ENCODE assay signal across 28 cellular contexts in the genomic region with DNA sequence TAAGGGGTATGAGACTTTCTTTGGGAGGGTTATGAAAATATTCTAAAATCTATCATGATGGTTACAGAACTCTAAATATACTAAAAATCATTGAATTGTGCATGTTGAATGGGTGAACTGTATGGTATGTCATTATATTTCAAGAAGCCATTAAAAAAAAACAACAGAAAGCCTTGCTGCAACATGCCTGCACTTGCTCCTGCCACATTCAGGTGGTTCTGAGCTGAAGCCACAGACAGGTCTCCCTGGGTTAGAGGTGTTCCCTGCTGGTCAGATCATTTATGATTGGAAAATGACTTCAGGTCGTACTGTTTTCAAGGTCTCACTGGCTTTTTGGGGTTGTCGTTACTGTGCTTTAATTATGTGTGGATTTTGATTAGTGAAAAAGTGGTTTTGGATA. TPM values are rescaled to one million over a fixed set of nuclear protein-coding genes. Genes with fewer than 3 reads are reported as not detected.
DNase-seq lines count a peak whose midpoint lies in the region; ATAC-seq, FAIRE-seq and TF ChIP-seq lines count a peak whose summit lies in the region.
"Had no signal": no experiment of that assay in that cellular context is flagged by ENCODE, and none has a peak within 500 bp of the region (broad histone marks: within the 10 kb centered on the region; RNA-seq: fewer than 3 reads in every experiment).

No MANE protein-coding gene starts in this region.

- no peaks in the 10 kb centered on the region for H3K36me3 ChIP-seq in breast epithelium
- no peaks in the 10 kb centered on the region for H3K36me3 ChIP-seq in keratinocyte (ENCODE audit: control insufficient read depth in 2 of 2, extremely low read depth in 1 of 2, insufficient read depth in 2 of 2, low read length in 2 of 2)
- no peaks in the 10 kb centered on the region for H3K36me3 ChIP-seq in neuronal stem cell (replicated peaks in 1 of 2; ENCODE audit: control insufficient read depth in 2 of 2, insufficient read depth in 2 of 2, low read length in 2 of 2)
- peaks cover 11% of the 10 kb centered on the region for H3K36me3 ChIP-seq in upper lobe of right lung
- H3K36me3 ChIP-seq: BLaER1 treated with 17β-estradiol and CSF1 and Interleukin-3, amounts not matched to agents 10 nM and 100 nM; Peyer's patch had no signal

- H3K4me1 ChIP-seq in breast epithelium (peaks cover 0 to 5% of the 10 kb centered on the region in 2 donors), keratinocyte (ENCODE audit: control insufficient read depth, extremely low read depth, insufficient read depth, low read length) (peaks cover 4% of the 10 kb centered on the region), neuronal stem cell (ENCODE audit: control insufficient read depth in 2 of 2, insufficient read depth in 1 of 2, low read depth in 1 of 2, low read length in 2 of 2) (peaks cover 0 to 8% of the 10 kb centered on the region in 2 donors), upper lobe of right lung (no peaks in the 10 kb centered on the region)
- H3K4me1 ChIP-seq: A549, Peyer's patch had no signal

- H3K27ac ChIP-seq in breast epithelium (no peak overlapping the region), RWPE1 (no peak overlapping the region), keratinocyte (ENCODE audit: control insufficient read depth, insufficient read depth, low read length) (no peak overlapping the region), neuronal stem cell (replicated peaks; ENCODE audit: low read length) (no peak overlapping the region), upper lobe of right lung (no peak overlapping the region)
- H3K27ac ChIP-seq: A549; BLaER1 treated with 17β-estradiol and CSF1 and Interleukin-3, amounts not matched to agents 10 nM and 100 nM; Peyer's patch had no signal

- H3K4me3 ChIP-seq in breast epithelium (no peak overlapping the region), keratinocyte (ENCODE audit: control insufficient read depth in 2 of 3, extremely low read depth in 1 of 3, insufficient read depth in 2 of 3, low read depth in 1 of 3, low read length in 3 of 3) (no peak overlapping the region), neuronal stem cell (ENCODE audit: low read length in 2 of 2) (no peak overlapping the region), upper lobe of right lung (no peak overlapping the region)
- H3K4me3 ChIP-seq: A549; BLaER1 treated with 17β-estradiol and CSF1 and Interleukin-3, amounts not matched to agents 10 nM and 100 nM; GM12878; GM23338; Peyer's patch had no signal

- ATAC-seq in upper lobe of right lung, result no peak
- ATAC-seq: A549, GM12878, GM23338, HepG2 had no signal

- POLR2A ChIA-PET in MCF 10A (lab: Yijun Ruan, JAX), result interaction anchor here (0.6 to 1.1 kb wide), 5 partner anchors 12 to 1215 kb away, joined by 3 to 5 read pairs (median 4); no protein-coding TSS in a partner anchor
- POLR2A ChIA-PET in RWPE1 (lab: Yijun Ruan, JAX; ENCODE audit: low non-redundant PET), result no interaction called here

- CTCF ChIA-PET in MCF 10A (lab: Yijun Ruan, JAX), result interaction anchor here (0.6 kb wide), 1 partner anchor 15 kb away, joined by 3 read pairs; no protein-coding TSS in a partner anchor
- CTCF ChIA-PET in RWPE1 (lab: Yijun Ruan, JAX), result interaction anchor here (0.6 kb wide), 1 partner anchor 12 kb away, joined by 4 read pairs; no protein-coding TSS in a partner anchor

- H3K4me2 ChIP-seq in keratinocyte (ENCODE audit: control insufficient read depth, extremely low read depth, insufficient read depth, low read depth, low read length), result peak overlapping the region; percentile 13
- H3K4me2 ChIP-seq in neuronal stem cell (ENCODE audit: insufficient read depth, low read length, poor library complexity, severe bottlenecking), result no peak overlapping the region
- H3K4me2 ChIP-seq: A549; BLaER1 treated with 17β-estradiol and CSF1 and Interleukin-3, amounts not matched to agents 10 nM and 100 nM; GM23338; SK-N-SH had no signal

- WGBS in neuronal stem cell (ENCODE audit: extremely low coverage in 2 of 2, insufficient read length in 2 of 2, insufficient replicate concordance in 1 of 2), 2 donors, result no CpG with 5 or more reads among the region's 2 CpGs

- no peaks in the 10 kb centered on the region for H3K9me3 Mint-ChIP-seq in MCF 10A (ENCODE audit: unreplicated experiment)
- H3K9me3 Mint-ChIP-seq: CD4-positive, alpha-beta T cell; GM23338; H9 had no signal

- no peak overlapping the region for H2AK5ac ChIP-seq in neuronal stem cell (ENCODE audit: low read depth, low read length)

- H3K27me3 ChIP-seq in breast epithelium (no peaks in the 10 kb centered on the region), keratinocyte (ENCODE audit: control insufficient read depth, extremely low read depth, insufficient read depth, low read length) (no peaks in the 10 kb centered on the region), neuronal stem cell (ENCODE audit: control insufficient read depth in 3 of 3, insufficient read depth in 3 of 3, low read depth in 1 of 3, low read length in 3 of 3) (peaks cover 0 to 6% (median 0%) of the 10 kb centered on the region in 3 experiments), upper lobe of right lung (no peaks in the 10 kb centered on the region)
- H3K27me3 ChIP-seq: BLaER1 treated with 17β-estradiol and CSF1 and Interleukin-3, amounts not matched to agents 10 nM and 100 nM; Peyer's patch had no signal

- H2AFZ ChIP-seq in keratinocyte (ENCODE audit: control insufficient read depth, low read length) (no peak overlapping the region), neuronal stem cell (ENCODE audit: low read length) (no peak overlapping the region)
- H2AFZ ChIP-seq: GM23338 had no signal

- TF ChIP-seq CTCF in MCF 10A (IDR thresholded peaks at IDR 0.05; ENCODE audit: unreplicated experiment) (no peak), breast epithelium (IDR thresholded peaks at IDR 0.05) (no peak), RWPE1 (conservative IDR thresholded peaks at IDR 0.05; ENCODE audit: low read depth) (no peak), keratinocyte (optimal IDR thresholded peaks at IDR 0.05 in 1 of 3, IDR thresholded peaks at IDR 0.05 in 1 of 3, conservative IDR thresholded peaks at IDR 0.05 in 1 of 3; ENCODE audit: extremely low read depth in 1 of 3, insufficient read depth in 2 of 3, low read length in 3 of 3) (no peak), upper lobe of right lung (IDR thresholded peaks at IDR 0.05) (no peak)

- no peak for FAIRE-seq in keratinocyte (lab: Jason Lieb, UNC)
- FAIRE-seq: A549, D721Med, GM12878, HepG2 had no signal

- H4K91ac ChIP-seq in neuronal stem cell (ENCODE audit: low read depth, low read length, poor library complexity), result no peak overlapping the region

- H3K9me3 ChIP-seq in breast epithelium (no peaks in the 10 kb centered on the region), keratinocyte (ENCODE audit: control insufficient read depth, low read depth, low read length) (no peaks in the 10 kb centered on the region), neuronal stem cell (replicated peaks in 1 of 2; ENCODE audit: control insufficient read depth in 2 of 2, insufficient read depth in 1 of 2, low read depth in 1 of 2, low read length in 2 of 2) (no peaks in the 10 kb centered on the region), upper lobe of right lung (no peaks in the 10 kb centered on the region)
- H3K9me3 ChIP-seq: A549; BLaER1 treated with 17β-estradiol and CSF1 and Interleukin-3, amounts not matched to agents 10 nM and 100 nM; Peyer's patch; SK-N-SH had no signal

- no peaks in the 10 kb centered on the region for H3K36me3 Mint-ChIP-seq in MCF 10A (ENCODE audit: insufficient read depth, unreplicated experiment)

- intact Hi-C loops in MCF 10A (cut with micrococcal nuclease), result no loop called here
- intact Hi-C loops in breast epithelium (cut with DNase I; ENCODE audit: low total_unique reads), result no loop called here
- intact Hi-C loops in upper lobe of right lung (cut with DNase I), result no loop called here

- H3K9ac ChIP-seq in keratinocyte (ENCODE audit: control insufficient read depth, extremely low read depth, insufficient read depth, low read length) (no peak overlapping the region), neuronal stem cell (ENCODE audit: low read depth, low read length, poor library complexity) (no peak overlapping the region)
- H3K9ac ChIP-seq: BLaER1 treated with 17β-estradiol and CSF1 and Interleukin-3, amounts not matched to agents 10 nM and 100 nM; SK-N-SH had no signal

- H3K27me3 Mint-ChIP-seq in MCF 10A (ENCODE audit: insufficient read depth, unreplicated experiment), result no peaks in the 10 kb centered on the region
- H3K27me3 Mint-ChIP-seq: CD4-positive, alpha-beta T cell had no signal

- H2BK5ac ChIP-seq in neuronal stem cell (ENCODE audit: low read length), result no peak overlapping the region

- no peak overlapping the region for H4K8ac ChIP-seq in neuronal stem cell (ENCODE audit: low read depth, low read length)

- no peak overlapping the region for H2BK120ac ChIP-seq in neuronal stem cell (ENCODE audit: low read depth, low read length)

- TF ChIP-seq POLR2A in breast epithelium (IDR thresholded peaks at IDR 0.05), result no peak

- no peak overlapping the region for H3K14ac ChIP-seq in neuronal stem cell (ENCODE audit: low read length)

- no peak overlapping the region for H3K23ac ChIP-seq in neuronal stem cell (ENCODE audit: low read depth, low read length, poor library complexity)

- H3K18ac ChIP-seq in neuronal stem cell (ENCODE audit: low read length), result no peak overlapping the region

- no peak overlapping the region for H2BK12ac ChIP-seq in neuronal stem cell (ENCODE audit: low read length)

- H3K9me1 ChIP-seq in keratinocyte (ENCODE audit: control insufficient read depth, extremely low read depth, insufficient read depth, low read length), result no peaks in the 10 kb centered on the region

- no peak overlapping the region for H3K4me3 Mint-ChIP-seq in MCF 10A (ENCODE audit: unreplicated experiment)
- H3K4me3 Mint-ChIP-seq: CD4-positive, alpha-beta T cell; GM23338; H9 had no signal

- no peak overlapping the region for H3K4ac ChIP-seq in neuronal stem cell (ENCODE audit: low read length)

- H3K4me1 Mint-ChIP-seq in MCF 10A (ENCODE audit: insufficient read depth, unreplicated experiment), result peaks cover 11% of the 10 kb centered on the region

- peak overlapping the region; percentile 66 for H3K27ac Mint-ChIP-seq in MCF 10A (ENCODE audit: low read depth, unreplicated experiment)
- H3K27ac Mint-ChIP-seq: CD4-positive, alpha-beta T cell; GM23338; H9 had no signal

- H2BK15ac ChIP-seq in neuronal stem cell (ENCODE audit: low read length), result no peak overlapping the region

- dilution Hi-C loops in keratinocyte (cut with MboI; ENCODE audit: extremely low pct_ligation_motif_present, low sequenced_read_pairs), result no loop called here

- H3K79me2 ChIP-seq in keratinocyte (ENCODE audit: control insufficient read depth, insufficient read depth, low read length), result no peaks in the 10 kb centered on the region

- H3K79me1 ChIP-seq in neuronal stem cell (ENCODE audit: low read depth, low read length), result no peaks in the 10 kb centered on the region

- no peaks in the 10 kb centered on the region for H4K20me1 ChIP-seq in keratinocyte (ENCODE audit: control insufficient read depth, extremely low read depth, insufficient read depth, low read length)
- H4K20me1 ChIP-seq: BLaER1 treated with 17β-estradiol and CSF1 and Interleukin-3, amounts not matched to agents 10 nM and 100 nM had no signal

- BruUV-seq in MCF 10A (replicated peaks; lab: Mats Ljungman, UMichigan), result no TSS peak

- DNase-seq in MCF 10A (ENCODE audit: unreplicated experiment) (peak; percentile 21), breast epithelium (ENCODE audit: low spot score in 2 of 2) (no peak), RWPE1 (ENCODE audit: low spot score) (peak; percentile 34), keratinocyte (ENCODE audit: low read depth, low spot score) (no peak), neuronal stem cell (ENCODE audit: low spot score) (no peak), upper lobe of right lung (no peak), NCI-H1436 (lab: John Stamatoyannopoulos, UW) (no peak)
- DNase-seq: AML-193; CD4-positive, alpha-beta T cell; DMS79; EL; GDM1; H9; Karpas-422; NCI-H1694; NCI-H2029 treated with DMSO at 0.1 percent for 48 hours; NCI-H446; NCI-H524 treated with DMSO at 0.1 percent for 48 hours; OCI-M1; Peyer's patch; SK-N-SH; SW 1271 had no signal

RNA-seq across cellular contexts. Expression of gene GMPR, which starts 13.3 kb away (rescaled TPM):
- 1.9 and 3.0 TPM in 2 replicates for total RNA-seq in MCF 10A (2022)
- 10 to 100 TPM in 1 of 3 donors, 1 to 10 TPM in 2; 4.3 to 16.4 (median 5.9) TPM for total RNA-seq in breast epithelium
- polyA plus RNA-seq in keratinocyte, result 0.32 to 0.88 TPM (median 0.50 TPM) in 3 replicates
- polyA plus RNA-seq in keratinocyte (2011; ENCODE audit: low read depth), result not detected
- 0.39 and 0.45 TPM in 2 replicates for polyA plus RNA-seq in keratinocyte (2011; cell fraction: cytosol; rRNA removed)
- 0.47 TPM in 1 of 2 replicates, not detected in the other for polyA plus RNA-seq in keratinocyte (2011; cell fraction: nucleus; rRNA removed)
- polyA plus RNA-seq in keratinocyte (2012; ENCODE audit: low replicate concordance), result 0.34 and 0.45 TPM in 2 replicates
- polyA minus RNA-seq in keratinocyte, result 0.70 to 1.4 TPM (median 1.1 TPM) in 3 replicates
- polyA minus RNA-seq in keratinocyte (2011; cell fraction: cytosol; rRNA and poly(A)+ RNA removed), result not detected
- polyA minus RNA-seq in keratinocyte (2011; cell fraction: nucleus; rRNA and poly(A)+ RNA removed), result 0.53 TPM in 1 of 2 replicates, not detected in the other
- polyA plus RNA-seq in neuronal stem cell (2013, experiment 1 of 2), result 0.20 TPM
- 0.54 TPM for polyA plus RNA-seq in neuronal stem cell (2013, experiment 2 of 2)
- 17.6 TPM for total RNA-seq in upper lobe of right lung
- total RNA-seq: HepG2 had no signal
- polyA plus RNA-seq: HepG2 had no signal

Comparison
In these comparisons a context has a peak if more than half of its experiments do, and no peak if none do; other contexts are left out.
1. DNase-seq: peak in MCF 10A (single experiment) and RWPE1 (single experiment); none in breast epithelium (0 of 2), keratinocyte (single experiment), neuronal stem cell (single experiment), upper lobe of right lung (single experiment) and NCI-H1436 (single experiment).